In genomic region chr18:36130883-36131653, GRCh38 we compare ENCODE assay signal across 8 cellular contexts. TPM values are rescaled to one million over a fixed set of nuclear protein-coding genes. Genes with fewer than 3 reads are reported as not detected.
DNase-seq lines count a peak whose midpoint lies in the region; ATAC-seq, FAIRE-seq and TF ChIP-seq lines count a peak whose summit lies in the region.

No MANE protein-coding gene starts in this region.

- POLR2A ChIA-PET in HepG2 (lab: Yijun Ruan, JAX) = interaction anchor here (0.6 to 4.7 kb wide), 6 partner anchors 35 to 698 kb away, joined by 3 to 42 read pairs (median 4); partner anchors contain the start of genes KIAA1328, MOCOS and TPGS2

- H4K20me1 ChIP-seq in HepG2 (ENCODE audit: insufficient read depth, low read length) = peaks cover 36% of the 10 kb centered on the region

- no peak for TF ChIP-seq POLR2A in HepG2 (IDR thresholded peaks at IDR 0.05; ENCODE audit: insufficient read depth in 1 of 2, low read depth in 2 of 2, low read length in 2 of 2)

- peaks cover 2% of the 10 kb centered on the region for H3K36me3 Mint-ChIP-seq in activated naive CD4-positive, alpha-beta T cell treated with anti-CD3 and anti-CD28 coated beads, Interleukin-2, amount 50 U/mL, for 24 hours
- peaks cover 18% of the 10 kb centered on the region for H3K36me3 Mint-ChIP-seq in activated naive CD8-positive, alpha-beta T cell treated with anti-CD3 and anti-CD28 coated beads for 36 hours
- H3K36me3 Mint-ChIP-seq in type B pancreatic cell = peaks cover 19% of the 10 kb centered on the region

- peaks cover 62% of the 10 kb centered on the region for H3K4me1 Mint-ChIP-seq in activated naive CD4-positive, alpha-beta T cell treated with anti-CD3 and anti-CD28 coated beads, Interleukin-2, amount 50 U/mL, for 24 hours
- peaks cover 40% of the 10 kb centered on the region for H3K4me1 Mint-ChIP-seq in activated naive CD8-positive, alpha-beta T cell treated with anti-CD3 and anti-CD28 coated beads for 36 hours
- peaks cover 39% of the 10 kb centered on the region for H3K4me1 Mint-ChIP-seq in type B pancreatic cell (ENCODE audit: unreplicated experiment)

- H3K27ac ChIP-seq in HepG2 (ENCODE audit: extremely low read length, insufficient read depth, low read length) = peak overlapping the region; percentile 98

- CTCF ChIA-PET in HepG2 (lab: Yijun Ruan, JAX; ENCODE audit: low intra/inter-chr PET ratio, low total read pairs) = no interaction called here

- TF ChIP-seq RAD21 in HepG2 (CRISPR knock-in tag; IDR thresholded peaks at IDR 0.05) = no peak

- no TSS peak for BruUV-seq in HepG2 (replicated peaks; lab: Mats Ljungman, UMichigan)

- no peak for FAIRE-seq in HepG2 (lab: Jason Lieb, UNC)

- no peaks in the 10 kb centered on the region for H3K9me3 Mint-ChIP-seq in activated naive CD4-positive, alpha-beta T cell treated with anti-CD3 and anti-CD28 coated beads, Interleukin-2, amount 50 U/mL, for 24 hours
- no peaks in the 10 kb centered on the region for H3K9me3 Mint-ChIP-seq in activated naive CD8-positive, alpha-beta T cell treated with anti-CD3 and anti-CD28 coated beads for 36 hours
- H3K9me3 Mint-ChIP-seq in type B pancreatic cell = no peaks in the 10 kb centered on the region

- no peak for ATAC-seq in HepG2

- TF ChIP-seq CTCF in HepG2 (CRISPR knock-in tag; IDR thresholded peaks at IDR 0.05) (no peak), type B pancreatic cell (conservative IDR thresholded peaks at IDR 0.05) (no peak)

- peak overlapping the region; percentile 98 for H3K9ac ChIP-seq in HepG2 (ENCODE audit: insufficient read depth, low read depth, low read length)

- H3K9me3 ChIP-seq in HepG2 (ENCODE audit: low read length) = no peaks in the 10 kb centered on the region

- peaks cover 77% of the 10 kb centered on the region for H3K79me2 ChIP-seq in HepG2 (ENCODE audit: insufficient read depth, low read length)

- H3K4me3 Mint-ChIP-seq in activated naive CD4-positive, alpha-beta T cell treated with anti-CD3 and anti-CD28 coated beads, Interleukin-2, amount 50 U/mL, for 24 hours = peak overlapping the region; percentile 90
- H3K4me3 Mint-ChIP-seq in activated naive CD8-positive, alpha-beta T cell treated with anti-CD3 and anti-CD28 coated beads for 36 hours = peak overlapping the region; percentile 83
- peak overlapping the region; percentile 91 for H3K4me3 Mint-ChIP-seq in type B pancreatic cell

- H2AFZ ChIP-seq in HepG2 (ENCODE audit: low read length) = no peak overlapping the region

- peaks cover 55% of the 10 kb centered on the region for H3K4me1 ChIP-seq in HepG2 (ENCODE audit: insufficient read depth, low read length)

- 23% methylated on average over 26 of the region's 26 CpGs for WGBS in HepG2 (ENCODE audit: low lambda C conversion rate)

- peak overlapping the region; percentile 83 to 87 (median 87) for H3K4me3 ChIP-seq in HepG2 (replicated peaks in 1 of 3; ENCODE audit: insufficient read depth in 1 of 3, low read depth in 2 of 3, low read length in 3 of 3)

- in situ Hi-C loops in HepG2 (cut with HindIII; ENCODE audit: extremely low pct_ligation_motif_present, low pct_unique_long_range_greater_than_20kb) = no loop called here

- no peak for DNase-seq in activated naive CD4-positive, alpha-beta T cell (lab: John Stamatoyannopoulos, UW)
- no peak for DNase-seq in activated naive CD8-positive, alpha-beta T cell treated with anti-CD3 and anti-CD28 coated beads for 36 hours
- DNase-seq in HepG2 (ENCODE audit: low spot score) (no peak), type B pancreatic cell (ENCODE audit: extremely low spot score, unreplicated experiment) (no peak), islet precursor cell (no peak), HuH-7 (ENCODE audit: low spot score) (no peak)
- DNase-seq in stimulated activated CD4-positive, alpha-beta T cell treated with anti-CD3 and anti-CD28 coated beads, Interleukin-15, amount 100 ng/mL, for 24 hours = no peak

- no peaks in the 10 kb centered on the region; a peak in 1 of 5 replicates for H3K27me3 ChIP-seq in HepG2 (ENCODE audit: control insufficient read depth in 1 of 2, insufficient read depth in 2 of 2, low read length in 2 of 2)

- no peak for TF ChIP-seq EP300 in HepG2 (IDR thresholded peaks at IDR 0.05; ENCODE audit: low read depth in 2 of 2, low read length in 2 of 2)
- no peak for TF ChIP-seq EP300 in HepG2 (CRISPR knock-in tag; IDR thresholded peaks at IDR 0.05; ENCODE audit: borderline replicate concordance)

- intact Hi-C loops in HepG2 (cut with micrococcal nuclease; ENCODE audit: unreplicated experiment) = no loop called here

- no peak overlapping the region for H3K27ac Mint-ChIP-seq in activated naive CD4-positive, alpha-beta T cell treated with anti-CD3 and anti-CD28 coated beads, Interleukin-2, amount 50 U/mL, for 24 hours
- H3K27ac Mint-ChIP-seq in activated naive CD8-positive, alpha-beta T cell treated with anti-CD3 and anti-CD28 coated beads for 36 hours = peak overlapping the region; percentile 0
- H3K27ac Mint-ChIP-seq in type B pancreatic cell = peak overlapping the region; percentile 92

- H3K27me3 Mint-ChIP-seq in activated naive CD4-positive, alpha-beta T cell treated with anti-CD3 and anti-CD28 coated beads, Interleukin-2, amount 50 U/mL, for 24 hours = no peaks in the 10 kb centered on the region
- no peaks in the 10 kb centered on the region for H3K27me3 Mint-ChIP-seq in activated naive CD8-positive, alpha-beta T cell treated with anti-CD3 and anti-CD28 coated beads for 36 hours
- H3K27me3 Mint-ChIP-seq in type B pancreatic cell = no peaks in the 10 kb centered on the region

- peaks cover 0 to 22% of the 10 kb centered on the region in 2 experiments; a peak in 4 of 5 replicates for H3K36me3 ChIP-seq in HepG2 (replicated peaks in 1 of 2; ENCODE audit: control insufficient read depth in 1 of 2, insufficient read depth in 2 of 2, low read length in 2 of 2)

- peak overlapping the region; percentile 81 for H3K4me2 ChIP-seq in HepG2 (ENCODE audit: low read depth, low read length)

RNA-seq across cellular contexts. Expression of gene ELP2, which starts 1.4 kb away (rescaled TPM):
- 10 to 100 TPM; 93.4 to 98.2 TPM for total RNA-seq in activated naive CD8-positive, alpha-beta T cell treated with anti-CD3 and anti-CD28 coated beads for 36 hours
- total RNA-seq in HepG2 (2016; rRNA removed; fragmentation: Illumina TruSeq; extraction: Trizol) (100 and 121 TPM in 2 replicates), type B pancreatic cell (ENCODE audit: low replicate concordance) (79.2 and 94.6 TPM in 2 replicates)
- total RNA-seq in HepG2 (2016; cell fraction: cytosol; rRNA removed; fragmentation: Illumina TruSeq; extraction: Trizol; ENCODE audit: low read depth) = 22.9 and 29.1 TPM in 2 replicates
- total RNA-seq in HepG2 (2016; cell fraction: insoluble cytoplasmic fraction; rRNA removed; fragmentation: Illumina TruSeq; extraction: Trizol) = 97.6 and 122 TPM in 2 replicates
- 29.2 and 32.8 TPM in 2 replicates for total RNA-seq in HepG2 (2016; cell fraction: membrane; rRNA removed; fragmentation: Illumina TruSeq; extraction: Trizol)
- 120 and 133 TPM in 2 replicates for total RNA-seq in HepG2 (2016; cell fraction: nucleus; rRNA removed; fragmentation: Illumina TruSeq; extraction: Trizol)
- polyA plus RNA-seq in HepG2 (2011; rRNA removed) = 85.0 and 98.7 TPM in 2 replicates
- polyA plus RNA-seq in HepG2 (2011; cell fraction: cytosol; rRNA removed) = 45.2 and 52.1 TPM in 2 replicates
- 82.7 and 92.7 TPM in 2 replicates for polyA plus RNA-seq in HepG2 (2011; cell fraction: nucleus; rRNA removed)
- polyA plus RNA-seq in HepG2 (2012) = 91.8 and 96.5 TPM in 2 replicates
- 7.6 and 9.7 TPM in 2 replicates for polyA plus RNA-seq in HepG2 (2016; cell fraction: cytosol; fragmentation: Illumina TruSeq; extraction: Trizol; ENCODE audit: low read depth)
- 72.7 and 77.3 TPM in 2 replicates for polyA plus RNA-seq in HepG2 (2016; cell fraction: insoluble cytoplasmic fraction; fragmentation: Illumina TruSeq; extraction: Trizol; ENCODE audit: low read depth)
- 13.0 and 14.3 TPM in 2 replicates for polyA plus RNA-seq in HepG2 (2016; cell fraction: membrane; fragmentation: Illumina TruSeq; extraction: Trizol; ENCODE audit: low read depth)
- 146 and 148 TPM in 2 replicates for polyA plus RNA-seq in HepG2 (2016; cell fraction: nucleus; fragmentation: Illumina TruSeq; extraction: Trizol; ENCODE audit: insufficient read depth, low read depth)
- polyA minus RNA-seq in HepG2 (2011; rRNA and poly(A)+ RNA removed; ENCODE audit: low replicate concordance) = 232 and 371 TPM in 2 replicates
- polyA minus RNA-seq in HepG2 (2011; cell fraction: cytosol; rRNA and poly(A)+ RNA removed) = 33.5 and 40.7 TPM in 2 replicates
- 216 and 227 TPM in 2 replicates for polyA minus RNA-seq in HepG2 (2011; cell fraction: nucleus; rRNA and poly(A)+ RNA removed)

RNA-seq across cellular contexts. Expression of gene SLC39A6, which starts 1.9 kb away (rescaled TPM):
- 10 to 100 TPM; 30.9 to 31.2 TPM for total RNA-seq in activated naive CD8-positive, alpha-beta T cell treated with anti-CD3 and anti-CD28 coated beads for 36 hours
- total RNA-seq in HepG2 (2016; rRNA removed; fragmentation: Illumina TruSeq; extraction: Trizol) = 30.6 and 41.7 TPM in 2 replicates
- 4.5 and 4.8 TPM in 2 replicates for total RNA-seq in HepG2 (2016; cell fraction: cytosol; rRNA removed; fragmentation: Illumina TruSeq; extraction: Trizol; ENCODE audit: low read depth)
- total RNA-seq in HepG2 (2016; cell fraction: insoluble cytoplasmic fraction; rRNA removed; fragmentation: Illumina TruSeq; extraction: Trizol) = 30.1 and 41.9 TPM in 2 replicates
- total RNA-seq in HepG2 (2016; cell fraction: membrane; rRNA removed; fragmentation: Illumina TruSeq; extraction: Trizol) = 15.0 and 16.1 TPM in 2 replicates
- total RNA-seq in HepG2 (2016; cell fraction: nucleus; rRNA removed; fragmentation: Illumina TruSeq; extraction: Trizol) = 43.0 and 47.6 TPM in 2 replicates
- 53.5 and 59.2 TPM in 2 replicates for polyA plus RNA-seq in HepG2 (2011; rRNA removed)
- 39.3 and 51.6 TPM in 2 replicates for polyA plus RNA-seq in HepG2 (2011; cell fraction: cytosol; rRNA removed)
- polyA plus RNA-seq in HepG2 (2011; cell fraction: nucleus; rRNA removed) = 21.3 and 24.4 TPM in 2 replicates
- polyA plus RNA-seq in HepG2 (2012) = 27.8 and 30.5 TPM in 2 replicates
- 2.1 and 2.7 TPM in 2 replicates for polyA plus RNA-seq in HepG2 (2016; cell fraction: cytosol; fragmentation: Illumina TruSeq; extraction: Trizol; ENCODE audit: low read depth)
- polyA plus RNA-seq in HepG2 (2016; cell fraction: insoluble cytoplasmic fraction; fragmentation: Illumina TruSeq; extraction: Trizol; ENCODE audit: low read depth) = 21.0 and 25.3 TPM in 2 replicates
- polyA plus RNA-seq in HepG2 (2016; cell fraction: membrane; fragmentation: Illumina TruSeq; extraction: Trizol; ENCODE audit: low read depth) = 6.7 and 7.1 TPM in 2 replicates
- polyA plus RNA-seq in HepG2 (2016; cell fraction: nucleus; fragmentation: Illumina TruSeq; extraction: Trizol; ENCODE audit: insufficient read depth, low read depth) = 40.3 and 40.6 TPM in 2 replicates
- polyA minus RNA-seq in HepG2 (2011; rRNA and poly(A)+ RNA removed; ENCODE audit: low replicate concordance) = 47.6 and 205 TPM in 2 replicates
- polyA minus RNA-seq in HepG2 (2011; cell fraction: cytosol; rRNA and poly(A)+ RNA removed) = 21.0 and 24.8 TPM in 2 replicates
- polyA minus RNA-seq in HepG2 (2011; cell fraction: nucleus; rRNA and poly(A)+ RNA removed) = 22.9 and 37.0 TPM in 2 replicates
- total RNA-seq in type B pancreatic cell (ENCODE audit: low replicate concordance) = 29.7 and 48.7 TPM in 2 replicates

RNA-seq across cellular contexts. Expression of gene MOCOS, which starts 56.2 kb away (rescaled TPM):
- total RNA-seq in activated naive CD8-positive, alpha-beta T cell treated with anti-CD3 and anti-CD28 coated beads for 36 hours = under 1 TPM; 0.14 to 0.16 TPM
- 15.4 and 20.0 TPM in 2 replicates for total RNA-seq in HepG2 (2016; rRNA removed; fragmentation: Illumina TruSeq; extraction: Trizol)
- total RNA-seq in HepG2 (2016; cell fraction: cytosol; rRNA removed; fragmentation: Illumina TruSeq; extraction: Trizol; ENCODE audit: low read depth) = 6.6 TPM in 2 replicates
- total RNA-seq in HepG2 (2016; cell fraction: insoluble cytoplasmic fraction; rRNA removed; fragmentation: Illumina TruSeq; extraction: Trizol) = 16.3 and 19.1 TPM in 2 replicates
- 9.0 TPM in 2 replicates for total RNA-seq in HepG2 (2016; cell fraction: membrane; rRNA removed; fragmentation: Illumina TruSeq; extraction: Trizol)
- 10.5 and 13.5 TPM in 2 replicates for total RNA-seq in HepG2 (2016; cell fraction: nucleus; rRNA removed; fragmentation: Illumina TruSeq; extraction: Trizol)
- 7.7 and 10.1 TPM in 2 replicates for polyA plus RNA-seq in HepG2 (2011; rRNA removed)
- polyA plus RNA-seq in HepG2 (2011; cell fraction: cytosol; rRNA removed) = 6.0 and 7.8 TPM in 2 replicates
- 9.4 and 10.7 TPM in 2 replicates for polyA plus RNA-seq in HepG2 (2011; cell fraction: nucleus; rRNA removed)
- polyA plus RNA-seq in HepG2 (2012) = 7.5 and 8.7 TPM in 2 replicates
- polyA plus RNA-seq in HepG2 (2016; cell fraction: cytosol; fragmentation: Illumina TruSeq; extraction: Trizol; ENCODE audit: low read depth) = 2.9 and 3.1 TPM in 2 replicates
- 21.6 and 25.3 TPM in 2 replicates for polyA plus RNA-seq in HepG2 (2016; cell fraction: insoluble cytoplasmic fraction; fragmentation: Illumina TruSeq; extraction: Trizol; ENCODE audit: low read depth)
- 7.1 and 8.1 TPM in 2 replicates for polyA plus RNA-seq in HepG2 (2016; cell fraction: membrane; fragmentation: Illumina TruSeq; extraction: Trizol; ENCODE audit: low read depth)
- 13.4 and 18.9 TPM in 2 replicates for polyA plus RNA-seq in HepG2 (2016; cell fraction: nucleus; fragmentation: Illumina TruSeq; extraction: Trizol; ENCODE audit: insufficient read depth, low read depth)
- 28.6 and 205 TPM in 2 replicates for polyA minus RNA-seq in HepG2 (2011; rRNA and poly(A)+ RNA removed; ENCODE audit: low replicate concordance)
- 9.8 and 12.9 TPM in 2 replicates for polyA minus RNA-seq in HepG2 (2011; cell fraction: cytosol; rRNA and poly(A)+ RNA removed)
- polyA minus RNA-seq in HepG2 (2011; cell fraction: nucleus; rRNA and poly(A)+ RNA removed) = 16.5 and 21.5 TPM in 2 replicates
- 2.4 and 3.2 TPM in 2 replicates for total RNA-seq in type B pancreatic cell (ENCODE audit: low replicate concordance)
